Comparison of ENCODE assay signal across 32 cellular contexts in genomic region chr5:176954050-176954449, GRCh38. TPM values are rescaled to one million over a fixed set of nuclear protein-coding genes. Genes with fewer than 3 reads are reported as not detected.
"Had no signal": no experiment of that assay in that cellular context is flagged by ENCODE, and none has a peak within 500 bp of the region (broad histone marks: within the 10 kb centered on the region; RNA-seq: fewer than 3 reads in every experiment).

No MANE protein-coding gene starts in this region.

- H3K4me3 Mint-ChIP-seq: activated CD4-positive, alpha-beta memory T cell treated with anti-CD3 and anti-CD28 coated beads, Interleukin-2, amount 10 ng/mL, durations not matched to agents 7 days and 5 days; activated naive CD4-positive, alpha-beta T cell treated with anti-CD3 and anti-CD28 coated beads, Interleukin-2, amount 10 ng/mL, durations not matched to agents 7 days and 5 days; activated T-cell treated with anti-CD3 and anti-CD28 coated beads, Interleukin-2, amount 50 U/mL, for 24 hours; memory B cell; naive thymus-derived CD8-positive, alpha-beta T cell; neural crest cell; stimulated activated naive B cell treated with anti-CD40 and anti-IgM and Interleukin-4, amounts not matched to agents 10 μg/mL and 1 μg/mL and 100 μg/mL, for 72 hours had no signal

- H3K9me3 ChIP-seq: esophagus squamous epithelium, heart right ventricle, right atrium auricular region, stomach, thyroid gland, upper lobe of left lung, vagina had no signal

- H3K27ac Mint-ChIP-seq: activated CD4-positive, alpha-beta memory T cell treated with anti-CD3 and anti-CD28 coated beads, Interleukin-2, amount 10 ng/mL, durations not matched to agents 7 days and 5 days; activated naive CD4-positive, alpha-beta T cell treated with anti-CD3 and anti-CD28 coated beads, Interleukin-2, amount 10 ng/mL, durations not matched to agents 7 days and 5 days; activated T-cell treated with anti-CD3 and anti-CD28 coated beads, Interleukin-2, amount 50 U/mL, for 24 hours; stimulated activated naive B cell treated with anti-CD40 and anti-IgM and Interleukin-4, amounts not matched to agents 10 μg/mL and 1 μg/mL and 100 μg/mL, for 72 hours had no signal

- DNase-seq: activated CD4-positive, alpha-beta memory T cell treated with anti-CD3 and anti-CD28 coated beads, Interleukin-2, amount 10 ng/mL, durations not matched to agents 7 days and 5 days; activated CD4-positive, alpha-beta T cell treated with anti-CD3 and anti-CD28 coated beads for 48 hours; activated CD8-positive, alpha-beta memory T cell treated with anti-CD3 and anti-CD28 coated beads, Interleukin-2, amount 50 U/mL, for 48 hours; activated gamma-delta T cell; activated naive CD4-positive, alpha-beta T cell treated with anti-CD3 and anti-CD28 coated beads, Interleukin-2, amount 10 ng/mL, durations not matched to agents 7 days and 5 days; activated T-cell treated with anti-CD3 and anti-CD28 coated beads, Interleukin-2, amount 50 U/mL, for 24 hours; amniotic stem cell; brain microvascular endothelial cell; esophagus squamous epithelium; foreskin melanocyte; heart right ventricle; midbrain; naive thymus-derived CD8-positive, alpha-beta T cell; nucleus accumbens; stimulated activated CD4-positive, alpha-beta T cell treated with anti-CD3 and anti-CD28 coated beads, Interleukin-15, amount 100 ng/mL, for 24 hours; stimulated activated CD4-positive, alpha-beta T cell treated with anti-CD3 and anti-CD28 coated beads, Interleukin-2, amount 100 ng/mL, for 24 hours; stimulated activated naive B cell treated with anti-CD40 and anti-IgM and Interleukin-4, amounts not matched to agents 10 μg/mL and 1 μg/mL and 100 μg/mL, for 72 hours; stomach; T-helper 9 cell; thyroid gland; upper lobe of left lung had no signal

- H3K27me3 ChIP-seq: brain microvascular endothelial cell, esophagus squamous epithelium, heart right ventricle, right atrium auricular region, stomach, thyroid gland, upper lobe of left lung, vagina had no signal

- FAIRE-seq: astrocyte, TTC549 had no signal

- ATAC-seq: activated CD4-positive, CD25-positive, alpha-beta regulatory T cell treated with anti-CD3 and anti-CD28 coated beads, Interleukin-2, amount 50 U/mL, for 24 hours; heart right ventricle; naive thymus-derived CD8-positive, alpha-beta T cell; stimulated activated naive B cell treated with anti-CD40 and anti-IgM and Interleukin-4, amounts not matched to agents 10 μg/mL and 1 μg/mL and 100 μg/mL, for 72 hours had no signal

- H3K27ac ChIP-seq: brain microvascular endothelial cell, coronary artery, esophagus squamous epithelium, heart right ventricle, parathyroid adenoma, right atrium auricular region, stomach, thyroid gland, upper lobe of left lung, vagina, VCaP had no signal

- H3K9me3 Mint-ChIP-seq: activated CD4-positive, alpha-beta memory T cell treated with anti-CD3 and anti-CD28 coated beads, Interleukin-2, amount 10 ng/mL, durations not matched to agents 7 days and 5 days; activated naive CD4-positive, alpha-beta T cell treated with anti-CD3 and anti-CD28 coated beads, Interleukin-2, amount 10 ng/mL, durations not matched to agents 7 days and 5 days; activated T-cell treated with anti-CD3 and anti-CD28 coated beads, Interleukin-2, amount 50 U/mL, for 24 hours; memory B cell; naive thymus-derived CD8-positive, alpha-beta T cell; neural crest cell; stimulated activated naive B cell treated with anti-CD40 and anti-IgM and Interleukin-4, amounts not matched to agents 10 μg/mL and 1 μg/mL and 100 μg/mL, for 72 hours had no signal

- H3K4me1 ChIP-seq: parathyroid adenoma, right atrium auricular region, stomach, thyroid gland, vagina had no signal

- H3K27me3 Mint-ChIP-seq: activated CD4-positive, alpha-beta memory T cell treated with anti-CD3 and anti-CD28 coated beads, Interleukin-2, amount 10 ng/mL, durations not matched to agents 7 days and 5 days; activated naive CD4-positive, alpha-beta T cell treated with anti-CD3 and anti-CD28 coated beads, Interleukin-2, amount 10 ng/mL, durations not matched to agents 7 days and 5 days; activated T-cell treated with anti-CD3 and anti-CD28 coated beads, Interleukin-2, amount 50 U/mL, for 24 hours; memory B cell; naive thymus-derived CD8-positive, alpha-beta T cell; stimulated activated naive B cell treated with anti-CD40 and anti-IgM and Interleukin-4, amounts not matched to agents 10 μg/mL and 1 μg/mL and 100 μg/mL, for 72 hours had no signal

- H3K4me1 Mint-ChIP-seq: activated CD4-positive, alpha-beta memory T cell treated with anti-CD3 and anti-CD28 coated beads, Interleukin-2, amount 10 ng/mL, durations not matched to agents 7 days and 5 days; activated naive CD4-positive, alpha-beta T cell treated with anti-CD3 and anti-CD28 coated beads, Interleukin-2, amount 10 ng/mL, durations not matched to agents 7 days and 5 days; memory B cell; neural crest cell; stimulated activated naive B cell treated with anti-CD40 and anti-IgM and Interleukin-4, amounts not matched to agents 10 μg/mL and 1 μg/mL and 100 μg/mL, for 72 hours had no signal

- H3K4me3 ChIP-seq: coronary artery, esophagus squamous epithelium, heart right ventricle, right atrium auricular region, stomach, thyroid gland, upper lobe of left lung, vagina had no signal

RNA-seq across cellular contexts. Expression of gene HK3, which starts 54.9 kb away (rescaled TPM):
- total RNA-seq: astrocyte, glomerular endothelial cell, neural crest cell had no signal
